8 cellular contexts compared by ENCODE assay signal in genomic region chr18:25164837-25165791, GRCh38.
DNase-seq lines count a peak whose midpoint lies in the region; ATAC-seq, FAIRE-seq and TF ChIP-seq lines count a peak whose summit lies in the region.

No MANE protein-coding gene starts in this region.

- H3K36me3 Mint-ChIP-seq in activated naive CD8-positive, alpha-beta T cell treated with anti-CD3 and anti-CD28 coated beads, Interleukin-2, amount 50 U/mL, for 24 hours (ENCODE audit: low read depth) = no peaks in the 10 kb centered on the region

- peak overlapping the region; percentile 45 for H3K4me3 Mint-ChIP-seq in activated naive CD8-positive, alpha-beta T cell treated with anti-CD3 and anti-CD28 coated beads, Interleukin-2, amount 50 U/mL, for 24 hours

- intact Hi-C loops in left lung (cut with DNase I) = no loop called here

- H3K27me3 ChIP-seq in left lung = no peaks in the 10 kb centered on the region

- H3K4me3 ChIP-seq in left lung = peak overlapping the region; percentile 3 to 20

- FAIRE-seq in D721Med (lab: Jason Lieb, UNC) = no peak

- TF ChIP-seq CTCF in left lung (IDR thresholded peaks at IDR 0.05) (no peak), D721Med (IDR thresholded peaks at IDR 0.05; ENCODE audit: insufficient read depth, missing control alignments) (no peak)

- peaks cover 23% of the 10 kb centered on the region for H3K4me1 Mint-ChIP-seq in activated naive CD8-positive, alpha-beta T cell treated with anti-CD3 and anti-CD28 coated beads, Interleukin-2, amount 50 U/mL, for 24 hours

- H3K4me1 ChIP-seq in left lung = peaks cover 0 to 11% of the 10 kb centered on the region in 2 donors

- H3K9me3 ChIP-seq in left lung = no peaks in the 10 kb centered on the region

- H3K36me3 ChIP-seq in left lung = no peaks in the 10 kb centered on the region

- no peak overlapping the region for H3K27ac ChIP-seq in left lung

- ATAC-seq in GM19324 (IDR thresholded peaks at IDR 0.05; ENCODE audit: low FRiP score, unreplicated experiment) (peak; percentile 92), HG03196 (IDR thresholded peaks at IDR 0.05; ENCODE audit: unreplicated experiment) (peak; percentile 91), left lung (peak; percentile 75)
- peak; percentile 59 for ATAC-seq in activated naive CD8-positive, alpha-beta T cell treated with anti-CD3 and anti-CD28 coated beads, Interleukin-2, amount 50 U/mL, for 24 hours

- no peaks in the 10 kb centered on the region for H3K9me3 Mint-ChIP-seq in activated naive CD8-positive, alpha-beta T cell treated with anti-CD3 and anti-CD28 coated beads, Interleukin-2, amount 50 U/mL, for 24 hours

- H3K27me3 Mint-ChIP-seq in activated naive CD8-positive, alpha-beta T cell treated with anti-CD3 and anti-CD28 coated beads, Interleukin-2, amount 50 U/mL, for 24 hours = no peaks in the 10 kb centered on the region

- no peak overlapping the region for H3K27ac Mint-ChIP-seq in activated naive CD8-positive, alpha-beta T cell treated with anti-CD3 and anti-CD28 coated beads, Interleukin-2, amount 50 U/mL, for 24 hours

- DNase-seq in CD1c-positive myeloid dendritic cell (ENCODE audit: extremely low spot score) (peak; percentile 6), left lung (no peak), DMS114 treated with DMSO at 0.1 percent for 48 hours (lab: John Stamatoyannopoulos, UW; ENCODE audit: unreplicated experiment) (no peak), D721Med (ENCODE audit: insufficient read length, low spot score) (no peak)
- no peak for DNase-seq in activated naive CD8-positive, alpha-beta T cell treated with anti-CD3 and anti-CD28 coated beads, Interleukin-2, amount 50 U/mL, for 24 hours
- no peak for DNase-seq in NK-92 treated with Interleukin-12 subunit alpha and Interleukin-12 subunit beta, amount 100 ng/mL, for 24 hours (lab: John Stamatoyannopoulos, UW)
